ENCODE assay signal across 2 cellular contexts in genomic region chr2:20622296-20622686, GRCh38.
TF ChIP-seq lines count a peak whose summit lies in the region.

No MANE protein-coding gene starts in this region.

TF ChIP-seq in SK-N-SH, 30 proteins besides CTCF, POLR2A, EP300 and RAD21 (continued from another document):
- TF ChIP-seq FOXJ3 (CRISPR knock-in tag; IDR thresholded peaks at IDR 0.05) (no peak), REST (IDR thresholded peaks at IDR 0.05; ENCODE audit: low read depth, low read length) (no peak), FOSL2 (IDR thresholded peaks at IDR 0.05; ENCODE audit: borderline replicate concordance, low read depth) (no peak), EZH2phosphoT487 (IDR thresholded peaks at IDR 0.05; ENCODE audit: borderline replicate concordance, low read depth) (no peak)

TF ChIP-seq in SK-N-SH treated with all-trans-retinoic acid at 6 μM for 48 hours, 23 proteins besides CTCF, POLR2A, EP300 and RAD21 (continued from another document):
- no peak for TF ChIP-seq TSHZ2 (CRISPR knock-in tag; IDR thresholded peaks at IDR 0.05)
- TF ChIP-seq CSDC2 (CRISPR knock-in tag; IDR thresholded peaks at IDR 0.05), result no peak
- no peak for TF ChIP-seq POU6F1 (CRISPR knock-in tag; IDR thresholded peaks at IDR 0.05; ENCODE audit: borderline replicate concordance, low read depth)
- TF ChIP-seq PATZ1 (CRISPR knock-in tag; IDR thresholded peaks at IDR 0.05; ENCODE audit: borderline replicate concordance), result no peak
- no peak for TF ChIP-seq BACH2 (CRISPR knock-in tag; IDR thresholded peaks at IDR 0.05; ENCODE audit: borderline replicate concordance)
- TF ChIP-seq CSRNP3 (CRISPR knock-in tag; IDR thresholded peaks at IDR 0.05), result no peak
- no peak for TF ChIP-seq ZC3H10 (CRISPR knock-in tag; IDR thresholded peaks at IDR 0.05)
- no peak for TF ChIP-seq ZFP3 (CRISPR knock-in tag; IDR thresholded peaks at IDR 0.05)
